26 cellular contexts compared by ENCODE assay signal in the genomic region with DNA sequence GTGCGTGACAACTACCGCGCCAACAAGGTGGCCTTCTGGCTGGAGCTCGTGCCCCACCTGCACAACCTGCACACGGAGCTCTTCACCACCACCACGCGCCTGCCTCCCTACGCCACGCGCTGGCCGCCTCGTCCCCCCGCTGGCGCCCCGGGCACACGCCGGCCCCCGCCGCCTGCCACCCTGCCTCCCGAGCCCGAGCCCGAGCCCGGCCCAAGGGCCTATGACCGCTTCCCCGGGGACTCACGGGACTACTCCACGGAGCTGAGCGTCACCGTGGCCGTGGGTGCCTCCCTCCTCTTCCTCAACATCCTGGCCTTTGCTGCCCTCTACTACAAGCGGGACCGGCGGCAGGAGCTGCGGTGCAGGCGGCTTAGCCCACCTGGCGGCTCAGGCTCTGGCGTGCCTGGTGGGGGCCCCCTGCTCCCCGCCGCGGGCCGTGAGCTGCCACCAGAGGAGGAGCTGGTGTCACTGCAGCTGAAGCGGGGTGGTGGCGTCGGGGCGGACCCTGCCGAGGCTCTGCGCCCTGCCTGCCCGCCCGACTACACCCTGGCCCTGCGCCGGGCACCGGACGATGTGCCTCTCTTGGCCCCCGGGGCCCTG. TPM values are rescaled to one million over a fixed set of nuclear protein-coding genes. Genes with fewer than 3 reads are reported as not detected.
DNase-seq lines count a peak whose midpoint lies in the region; ATAC-seq, FAIRE-seq and TF ChIP-seq lines count a peak whose summit lies in the region.
"Had no signal": no experiment of that assay in that cellular context is flagged by ENCODE, and none has a peak within 500 bp of the region (broad histone marks: within the 10 kb centered on the region; RNA-seq: fewer than 3 reads in every experiment).

No MANE protein-coding gene starts in this region.

- H3K36me3 Mint-ChIP-seq in stimulated activated effector memory CD8-positive, alpha-beta T cell treated with anti-CD3 and anti-CD28 coated beads, Interleukin-12 subunit alpha, Interleukin-12 subunit beta, amount 100 ng/mL, for 72 hours, result no peaks in the 10 kb centered on the region
- H3K36me3 Mint-ChIP-seq: CD4-positive, CD25-positive, alpha-beta regulatory T cell; IgD-negative memory B cell had no signal

- no peak for TF ChIP-seq CTCF in K562 (IDR thresholded peaks at IDR 0.05 in 2 of 3, conservative IDR thresholded peaks at IDR 0.05 in 1 of 3; ENCODE audit: insufficient read depth in 2 of 3, low read depth in 1 of 3, low read length in 3 of 3)

- no peaks in the 10 kb centered on the region for H3K9me1 ChIP-seq in K562 (ENCODE audit: control insufficient read depth, insufficient read depth, low read length)

- WGBS in K562 (ENCODE audit: insufficient coverage, low coverage, missing lambda C conversion rate), result 100% methylated on average over 4 of the region's 54 CpGs

- no peak for TF ChIP-seq POLR2A in K562 (conservative IDR thresholded peaks at IDR 0.05)

- H4K20me1 ChIP-seq in K562 (replicated peaks; ENCODE audit: control insufficient read depth, insufficient read depth, low read length), result no peaks in the 10 kb centered on the region

- no peak overlapping the region for H3K27ac ChIP-seq in K562 (ENCODE audit: extremely low read depth, low read depth, low read length)
- H3K27ac ChIP-seq: GM23248, HL-60 had no signal

- H3K27me3 ChIP-seq in K562 (ENCODE audit: control insufficient read depth in 2 of 2, insufficient read depth in 2 of 2, low read length in 2 of 2), result no peaks in the 10 kb centered on the region
- H3K27me3 ChIP-seq: BE2C had no signal

- CTCF ChIA-PET in K562 (lab: Yijun Ruan, JAX; ENCODE audit: low intra/inter-chr PET ratio), result no interaction called here

- no peak for TF ChIP-seq EP300 in K562 (IDR thresholded peaks at IDR 0.05; ENCODE audit: low read length)

- POLR2A ChIA-PET in K562 (lab: Yijun Ruan, JAX), result interaction anchor here (0.6 to 0.7 kb wide), 2 partner anchors 19 to 44 kb away, joined by 3 read pairs; no protein-coding TSS in a partner anchor

- no peak overlapping the region for H3K4me3 ChIP-seq in K562
- H3K4me3 ChIP-seq: GM23248 had no signal

- H3K9me3 Mint-ChIP-seq in stimulated activated naive CD8-positive, alpha-beta T cell treated with anti-CD3 and anti-CD28 coated beads, Interleukin-15, amount 100 ng/mL, for 72 hours, result no peaks in the 10 kb centered on the region
- H3K9me3 Mint-ChIP-seq in stimulated activated effector memory CD8-positive, alpha-beta T cell treated with anti-CD3 and anti-CD28 coated beads, Interleukin-12 subunit alpha, Interleukin-12 subunit beta, amount 100 ng/mL, for 72 hours, result no peaks in the 10 kb centered on the region
- H3K9me3 Mint-ChIP-seq: CD8-positive, alpha-beta memory T cell; HFFc6; IgD-negative memory B cell had no signal

- TF ChIP-seq RAD21 in K562 (CRISPR knock-in tag; conservative IDR thresholded peaks at IDR 0.05 in 1 of 2, IDR thresholded peaks at IDR 0.05 in 1 of 2), result no peak

- H3K27me3 Mint-ChIP-seq in stimulated activated naive CD8-positive, alpha-beta T cell treated with anti-CD3 and anti-CD28 coated beads, Interleukin-15, amount 100 ng/mL, for 72 hours, result no peaks in the 10 kb centered on the region

- ATAC-seq in stimulated activated naive CD8-positive, alpha-beta T cell treated with anti-CD3 and anti-CD28 coated beads, Interleukin-15, amount 100 ng/mL, for 72 hours, result peak; percentile 63
- ATAC-seq in stimulated activated naive CD8-positive, alpha-beta T cell treated with anti-CD3 and anti-CD28 coated beads, Interleukin-15, Interleukin-2, amounts not matched to agents 100 U/mL and 50 U/mL, for 24 hours, result no peak
- ATAC-seq in K562, result no peak
- no peak for ATAC-seq in stimulated activated effector memory CD8-positive, alpha-beta T cell treated with anti-CD3 and anti-CD28 coated beads, Interleukin-12 subunit alpha, Interleukin-12 subunit beta, amount 100 ng/mL, for 72 hours
- ATAC-seq: HCT116 had no signal

- intact Hi-C loops in K562 (cut with micrococcal nuclease), result no loop called here

- no peaks in the 10 kb centered on the region for H3K79me2 ChIP-seq in K562 (ENCODE audit: control insufficient read depth, insufficient read depth, low read length)

- no peaks in the 10 kb centered on the region for H3K9me3 ChIP-seq in K562 (replicated peaks; ENCODE audit: control insufficient read depth, insufficient read depth, low read depth, low read length)
- H3K9me3 ChIP-seq: BE2C had no signal

- in situ Hi-C loops in K562 (cut with MboI), result no loop called here

- H3K27ac Mint-ChIP-seq in stimulated activated naive CD8-positive, alpha-beta T cell treated with anti-CD3 and anti-CD28 coated beads, Interleukin-15, amount 100 ng/mL, for 72 hours, result no peak overlapping the region
- peak overlapping the region; percentile 51 for H3K27ac Mint-ChIP-seq in stimulated activated effector memory CD8-positive, alpha-beta T cell treated with anti-CD3 and anti-CD28 coated beads, Interleukin-12 subunit alpha, Interleukin-12 subunit beta, amount 100 ng/mL, for 72 hours
- H3K27ac Mint-ChIP-seq: CD4-positive, CD25-positive, alpha-beta regulatory T cell had no signal

- no peak overlapping the region for H3K4me3 Mint-ChIP-seq in stimulated activated naive CD8-positive, alpha-beta T cell treated with anti-CD3 and anti-CD28 coated beads, Interleukin-15, amount 100 ng/mL, for 72 hours
- H3K4me3 Mint-ChIP-seq in stimulated activated effector memory CD8-positive, alpha-beta T cell treated with anti-CD3 and anti-CD28 coated beads, Interleukin-12 subunit alpha, Interleukin-12 subunit beta, amount 100 ng/mL, for 72 hours, result no peak overlapping the region
- H3K4me3 Mint-ChIP-seq: CD4-positive, CD25-positive, alpha-beta regulatory T cell; CD8-positive, alpha-beta memory T cell; HFFc6; IgD-negative memory B cell had no signal

- FAIRE-seq in K562 (lab: Jason Lieb, UNC), result no peak
- FAIRE-seq: A204.1, G401.6, GM12891, GM19239 had no signal

- no peak overlapping the region for H2AFZ ChIP-seq in K562 (ENCODE audit: low read depth, low read length)
- H2AFZ ChIP-seq: GM23248 had no signal

- no peaks in the 10 kb centered on the region for H3K36me3 ChIP-seq in K562 (ENCODE audit: control insufficient read depth, insufficient read depth, low read length)
- H3K36me3 ChIP-seq: BE2C had no signal

- peaks cover 0 to 10% of the 10 kb centered on the region in 2 experiments; a peak in 2 of 5 replicates for H3K4me1 ChIP-seq in K562 (replicated peaks in 1 of 2; ENCODE audit: control insufficient read depth in 2 of 2, insufficient read depth in 2 of 2, low read length in 2 of 2)
- H3K4me1 ChIP-seq: BE2C had no signal

- no peaks in the 10 kb centered on the region for H3K4me1 Mint-ChIP-seq in stimulated activated naive CD8-positive, alpha-beta T cell treated with anti-CD3 and anti-CD28 coated beads, Interleukin-15, amount 100 ng/mL, for 72 hours
- H3K4me1 Mint-ChIP-seq in stimulated activated effector memory CD8-positive, alpha-beta T cell treated with anti-CD3 and anti-CD28 coated beads, Interleukin-12 subunit alpha, Interleukin-12 subunit beta, amount 100 ng/mL, for 72 hours, result peaks cover 14% of the 10 kb centered on the region
- H3K4me1 Mint-ChIP-seq: CD4-positive, CD25-positive, alpha-beta regulatory T cell; IgD-negative memory B cell had no signal

- DNase-seq in stimulated activated naive CD8-positive, alpha-beta T cell treated with anti-CD3 and anti-CD28 coated beads, Interleukin-15, amount 100 ng/mL, for 72 hours, result no peak
- DNase-seq in stimulated activated naive CD8-positive, alpha-beta T cell treated with anti-CD3 and anti-CD28 coated beads, Interleukin-15, Interleukin-2, amounts not matched to agents 100 U/mL and 50 U/mL, for 24 hours, result no peak
- DNase-seq in K562 (ENCODE audit: extremely low read depth in 1 of 4, low spot score in 3 of 4) (no peak), EL (no peak), NCI-H2107 treated with DMSO at 0.1 percent for 48 hours (lab: John Stamatoyannopoulos, UW; ENCODE audit: unreplicated experiment) (no peak)
- DNase-seq in stimulated activated effector memory CD8-positive, alpha-beta T cell treated with anti-CD3 and anti-CD28 coated beads, Interleukin-12 subunit alpha, Interleukin-12 subunit beta, amount 100 ng/mL, for 72 hours (ENCODE audit: low spot score in 2 of 2), result no peak
- DNase-seq: ACHN; BE2C; C1 segment of cervical spinal cord; CD8-positive, alpha-beta memory T cell; COR-L47; DMS 273 treated with DMSO at 0.1 percent for 48 hours; DMS53; DND-41; GM23248; H7; HFFc6 had no signal

- H3K4me2 ChIP-seq in K562 (ENCODE audit: insufficient read depth, low read length), result no peak overlapping the region

- BruUV-seq in K562 (replicated peaks; lab: Mats Ljungman, UMichigan), result no TSS peak

- H3K9ac ChIP-seq in K562 (ENCODE audit: insufficient read depth in 1 of 2, low read depth in 2 of 2, low read length in 2 of 2), result peak overlapping the region in 1 of 2 experiments; percentile 64; a peak in 1 of 4 replicates
- H3K9ac ChIP-seq: GM23248 had no signal

RNA-seq across cellular contexts. Expression of a gene that starts 3.0 kb away (rescaled TPM):
- not detected in 2 replicates for total RNA-seq in K562 (2011; cell fraction: chromatin; rRNA removed; ENCODE audit: low replicate concordance)
- not detected in 2 replicates for total RNA-seq in K562 (2011; cell fraction: nucleolus; rRNA removed)
- total RNA-seq in K562 (2011; cell fraction: nucleoplasm; rRNA removed), result not detected in 2 replicates
- total RNA-seq in K562 (2014; rRNA removed) (not detected in 2 replicates), K562 (2014; rRNA removed; fragmentation: Illumina TruSeq; extraction: Trizol) (not detected in 2 replicates), K562 (2015; rRNA removed; fragmentation: Illumina TruSeq; extraction: Trizol) (not detected in 2 replicates), K562 (2021) (not detected in 2 replicates)
- polyA plus RNA-seq in K562 (2011; rRNA removed) (not detected in 2 replicates), K562 (2014; fragmentation: Illumina TruSeq; extraction: Trizol) (not detected in 2 replicates), K562 (2014; fragmentation: Nextera tagmentation; extraction: Ambion mirVana) (not detected), K562 (2014; rRNA removed) (not detected in 2 replicates)
- not detected in 2 replicates for polyA plus RNA-seq in K562 (2011; cell fraction: cytosol; rRNA removed)
- not detected in 2 replicates for polyA plus RNA-seq in K562 (2011; cell fraction: nucleus; rRNA removed)
- not detected in 2 replicates for polyA plus RNA-seq in K562 (2012)
- polyA minus RNA-seq in K562 (2011; rRNA and poly(A)+ RNA removed), result not detected in 2 replicates
- polyA minus RNA-seq in K562 (2011; cell fraction: cytosol; rRNA and poly(A)+ RNA removed), result not detected in 2 replicates
- polyA minus RNA-seq in K562 (2011; cell fraction: nucleus; rRNA and poly(A)+ RNA removed), result not detected in 2 replicates
- total RNA-seq: CD4-positive, CD25-positive, alpha-beta regulatory T cell; CD8-positive, alpha-beta memory T cell; GM23248; H7; HFFc6; HT1080 had no signal
- polyA plus RNA-seq: CD4-positive, CD25-positive, alpha-beta regulatory T cell; CD8-positive, alpha-beta memory T cell; GM23248; IgD-negative memory B cell had no signal

RNA-seq across cellular contexts. Expression of a gene that starts 8.3 kb away (rescaled TPM):
- total RNA-seq in K562 (2011; cell fraction: chromatin; rRNA removed; ENCODE audit: low replicate concordance), result not detected in 2 replicates
- total RNA-seq in K562 (2011; cell fraction: nucleolus; rRNA removed), result not detected in 2 replicates
- total RNA-seq in K562 (2011; cell fraction: nucleoplasm; rRNA removed), result not detected in 2 replicates
- total RNA-seq in K562 (2014; rRNA removed) (not detected in 2 replicates), K562 (2014; rRNA removed; fragmentation: Illumina TruSeq; extraction: Trizol) (not detected in 2 replicates), K562 (2015; rRNA removed; fragmentation: Illumina TruSeq; extraction: Trizol) (not detected in 2 replicates), K562 (2021) (not detected in 2 replicates)
- polyA plus RNA-seq in K562 (2011; rRNA removed) (not detected in 2 replicates), K562 (2014; fragmentation: Illumina TruSeq; extraction: Trizol) (not detected in 2 replicates), K562 (2014; fragmentation: Nextera tagmentation; extraction: Ambion mirVana) (not detected), K562 (2014; rRNA removed) (not detected in 2 replicates)
- polyA plus RNA-seq in K562 (2011; cell fraction: cytosol; rRNA removed), result 0.07 TPM in 1 of 2 replicates, not detected in the other
- not detected in 2 replicates for polyA plus RNA-seq in K562 (2011; cell fraction: nucleus; rRNA removed)
- polyA plus RNA-seq in K562 (2012), result not detected in 2 replicates
- polyA minus RNA-seq in K562 (2011; rRNA and poly(A)+ RNA removed), result not detected in 2 replicates
- not detected in 2 replicates for polyA minus RNA-seq in K562 (2011; cell fraction: cytosol; rRNA and poly(A)+ RNA removed)
- not detected in 2 replicates for polyA minus RNA-seq in K562 (2011; cell fraction: nucleus; rRNA and poly(A)+ RNA removed)
- total RNA-seq: CD4-positive, CD25-positive, alpha-beta regulatory T cell; CD8-positive, alpha-beta memory T cell; GM23248; H7; HFFc6; HT1080 had no signal
- polyA plus RNA-seq: CD4-positive, CD25-positive, alpha-beta regulatory T cell; CD8-positive, alpha-beta memory T cell; GM23248; IgD-negative memory B cell had no signal

RNA-seq across cellular contexts. Expression of a gene that starts 9.5 kb away (rescaled TPM):
- 5.9 and 15.5 TPM in 2 replicates for total RNA-seq in K562 (2011; cell fraction: chromatin; rRNA removed; ENCODE audit: low replicate concordance)
- total RNA-seq in K562 (2011; cell fraction: nucleolus; rRNA removed), result 7.2 and 9.2 TPM in 2 replicates
- total RNA-seq in K562 (2011; cell fraction: nucleoplasm; rRNA removed), result 7.3 and 7.6 TPM in 2 replicates
- total RNA-seq in K562 (2014; rRNA removed) (0.77 and 1.1 TPM in 2 replicates), K562 (2014; rRNA removed; fragmentation: Illumina TruSeq; extraction: Trizol) (0.26 and 0.40 TPM in 2 replicates), K562 (2015; rRNA removed; fragmentation: Illumina TruSeq; extraction: Trizol) (0.72 and 0.87 TPM in 2 replicates), K562 (2021) (7.8 TPM in 2 replicates)
- polyA plus RNA-seq in K562 (2011; rRNA removed) (1.2 and 3.7 TPM in 2 replicates), K562 (2014; fragmentation: Illumina TruSeq; extraction: Trizol) (4.2 and 4.4 TPM in 2 replicates), K562 (2014; fragmentation: Nextera tagmentation; extraction: Ambion mirVana) (under 1 TPM; 0.11 to 0.15 TPM), K562 (2014; rRNA removed) (4.3 and 5.5 TPM in 2 replicates)
- polyA plus RNA-seq in K562 (2011; cell fraction: cytosol; rRNA removed), result 1.9 and 2.0 TPM in 2 replicates
- 25.0 and 28.1 TPM in 2 replicates for polyA plus RNA-seq in K562 (2011; cell fraction: nucleus; rRNA removed)
- polyA plus RNA-seq in K562 (2012), result 6.3 and 7.2 TPM in 2 replicates
- 0.39 and 0.60 TPM in 2 replicates for polyA minus RNA-seq in K562 (2011; rRNA and poly(A)+ RNA removed)
- 1.8 and 3.2 TPM in 2 replicates for polyA minus RNA-seq in K562 (2011; cell fraction: cytosol; rRNA and poly(A)+ RNA removed)
- 2.2 and 2.7 TPM in 2 replicates for polyA minus RNA-seq in K562 (2011; cell fraction: nucleus; rRNA and poly(A)+ RNA removed)
- polyA plus RNA-seq: CD4-positive, CD25-positive, alpha-beta regulatory T cell; IgD-negative memory B cell had no signal

RNA-seq across cellular contexts. Expression of a gene that starts 11.5 kb away (rescaled TPM):
- total RNA-seq in K562 (2011; cell fraction: chromatin; rRNA removed; ENCODE audit: low replicate concordance), result not detected in 2 replicates
- not detected in 2 replicates for total RNA-seq in K562 (2011; cell fraction: nucleolus; rRNA removed)
- not detected in 2 replicates for total RNA-seq in K562 (2011; cell fraction: nucleoplasm; rRNA removed)
- total RNA-seq in K562 (2014; rRNA removed), result not detected in 2 replicates
- not detected in 2 replicates for total RNA-seq in K562 (2014; rRNA removed; fragmentation: Illumina TruSeq; extraction: Trizol)
- not detected in 2 replicates for total RNA-seq in K562 (2015; rRNA removed; fragmentation: Illumina TruSeq; extraction: Trizol)
- total RNA-seq in K562 (2021), result not detected in 2 replicates
- polyA plus RNA-seq in K562 (2011; rRNA removed), result not detected in 2 replicates
- not detected in 2 replicates for polyA plus RNA-seq in K562 (2011; cell fraction: cytosol; rRNA removed)
- polyA plus RNA-seq in K562 (2011; cell fraction: nucleus; rRNA removed), result not detected in 2 replicates
- not detected in 2 replicates for polyA plus RNA-seq in K562 (2012)
- polyA plus RNA-seq in K562 (2014; fragmentation: Illumina TruSeq; extraction: Trizol), result not detected in 2 replicates
- polyA plus RNA-seq in K562 (2014; fragmentation: Nextera tagmentation; extraction: Ambion mirVana), result not detected
- polyA plus RNA-seq in K562 (2014; rRNA removed), result not detected in 2 replicates
- polyA minus RNA-seq in K562 (2011; rRNA and poly(A)+ RNA removed), result not detected in 2 replicates
- not detected in 2 replicates for polyA minus RNA-seq in K562 (2011; cell fraction: cytosol; rRNA and poly(A)+ RNA removed)
- not detected in 2 replicates for polyA minus RNA-seq in K562 (2011; cell fraction: nucleus; rRNA and poly(A)+ RNA removed)
- total RNA-seq: CD4-positive, CD25-positive, alpha-beta regulatory T cell; CD8-positive, alpha-beta memory T cell; GM23248; H7; HFFc6; HT1080 had no signal
- polyA plus RNA-seq: CD4-positive, CD25-positive, alpha-beta regulatory T cell; CD8-positive, alpha-beta memory T cell; GM23248; IgD-negative memory B cell had no signal

RNA-seq across cellular contexts. Expression of a gene that starts 13.3 kb away (rescaled TPM):
- total RNA-seq in K562 (2011; cell fraction: chromatin; rRNA removed; ENCODE audit: low replicate concordance), result 11.4 and 30.5 TPM in 2 replicates
- 28.2 and 36.7 TPM in 2 replicates for total RNA-seq in K562 (2011; cell fraction: nucleolus; rRNA removed)
- total RNA-seq in K562 (2011; cell fraction: nucleoplasm; rRNA removed), result 30.5 and 33.4 TPM in 2 replicates
- total RNA-seq in K562 (2014; rRNA removed) (69.4 and 91.5 TPM in 2 replicates), K562 (2014; rRNA removed; fragmentation: Illumina TruSeq; extraction: Trizol) (46.4 and 51.0 TPM in 2 replicates), K562 (2015; rRNA removed; fragmentation: Illumina TruSeq; extraction: Trizol) (52.1 and 59.6 TPM in 2 replicates), K562 (2021) (60.1 and 67.5 TPM in 2 replicates)
- polyA plus RNA-seq in K562 (2011; rRNA removed) (68.5 and 83.9 TPM in 2 replicates), K562 (2014; fragmentation: Illumina TruSeq; extraction: Trizol) (43.4 and 64.8 TPM in 2 replicates), K562 (2014; fragmentation: Nextera tagmentation; extraction: Ambion mirVana) (100 to 1,000 TPM; 114 to 117 TPM), K562 (2014; rRNA removed) (177 and 191 TPM in 2 replicates)
- polyA plus RNA-seq in K562 (2011; cell fraction: cytosol; rRNA removed), result 132 and 276 TPM in 2 replicates
- 66.7 and 70.5 TPM in 2 replicates for polyA plus RNA-seq in K562 (2011; cell fraction: nucleus; rRNA removed)
- polyA plus RNA-seq in K562 (2012), result 66.9 and 104 TPM in 2 replicates
- 6.1 and 6.7 TPM in 2 replicates for polyA minus RNA-seq in K562 (2011; rRNA and poly(A)+ RNA removed)
- 13.7 and 17.3 TPM in 2 replicates for polyA minus RNA-seq in K562 (2011; cell fraction: cytosol; rRNA and poly(A)+ RNA removed)
- polyA minus RNA-seq in K562 (2011; cell fraction: nucleus; rRNA and poly(A)+ RNA removed), result 7.5 and 16.7 TPM in 2 replicates
